Comparison of ENCODE assay signal across 14 cellular contexts in genomic region chr12:68771223-68771925, GRCh38.
"Had no signal": no experiment of that assay in that cellular context is flagged by ENCODE, and none has a peak within 500 bp of the region (broad histone marks: within the 10 kb centered on the region; RNA-seq: fewer than 3 reads in every experiment).

No MANE protein-coding gene starts in this region.

- H3K27ac Mint-ChIP-seq: activated CD8-positive, alpha-beta T cell treated with anti-CD3 and anti-CD28 coated beads, Interleukin-2, amount 10 ng/mL, durations not matched to agents 7 days and 5 days; activated T-helper 2 cell treated with anti-CD3 and anti-CD28 coated beads, Interferon-gamma antibody, Interleukin-2, Interleukin-4, amounts not matched to agents 10 μg/mL and 5 μg/mL and 100 μg/mL, durations not matched to agents 14 hours and 24 hours and 36 hours had no signal

- H3K9me3 Mint-ChIP-seq: activated naive CD4-positive, alpha-beta T cell treated with anti-CD3 and anti-CD28 coated beads, Interleukin-2, amount 10 ng/mL, durations not matched to agents 7 days and 5 days; activated T-helper 2 cell treated with anti-CD3 and anti-CD28 coated beads, Interferon-gamma antibody, Interleukin-2, Interleukin-4, amounts not matched to agents 10 μg/mL and 5 μg/mL and 100 μg/mL, durations not matched to agents 14 hours and 24 hours and 36 hours; effector memory CD8-positive, alpha-beta T cell had no signal

- H3K4me1 ChIP-seq: pancreas, stomach, uterus had no signal

- H3K4me3 Mint-ChIP-seq: activated CD8-positive, alpha-beta T cell treated with anti-CD3 and anti-CD28 coated beads, Interleukin-2, amount 10 ng/mL, durations not matched to agents 7 days and 5 days; activated naive CD4-positive, alpha-beta T cell treated with anti-CD3 and anti-CD28 coated beads, Interleukin-2, amount 10 ng/mL, durations not matched to agents 7 days and 5 days; effector memory CD8-positive, alpha-beta T cell had no signal

- H3K9me3 ChIP-seq: pancreas, stomach, thoracic aorta, uterus had no signal

- DNase-seq: activated CD4-positive, alpha-beta T cell treated with anti-CD3 and anti-CD28 coated beads for 4 hours; activated CD8-positive, alpha-beta T cell treated with anti-CD3 and anti-CD28 coated beads, Interleukin-2, amount 10 ng/mL, durations not matched to agents 7 days and 5 days; activated naive CD4-positive, alpha-beta T cell treated with anti-CD3 and anti-CD28 coated beads, Interleukin-2, amount 10 ng/mL, durations not matched to agents 7 days and 5 days; caudate nucleus; effector memory CD8-positive, alpha-beta T cell; hypothalamus; kidney glomerular epithelial cell; pancreas; stimulated activated CD4-positive, alpha-beta T cell treated with anti-CD3 and anti-CD28 coated beads, Interleukin-4, amount 100 ng/mL, for 24 hours; stomach; uterus; WERI-Rb-1 had no signal

- H3K36me3 ChIP-seq: thoracic aorta, uterus, WERI-Rb-1 had no signal

- H3K27ac ChIP-seq: pancreas, stomach, thoracic aorta, uterus, WERI-Rb-1 had no signal

- H3K27me3 ChIP-seq: pancreas, stomach, uterus had no signal

- H3K4me3 ChIP-seq: pancreas, stomach, thoracic aorta, uterus had no signal

- ATAC-seq: activated CD8-positive, alpha-beta T cell treated with anti-CD3 and anti-CD28 coated beads, Interleukin-2, amount 10 ng/mL, durations not matched to agents 7 days and 5 days; effector memory CD8-positive, alpha-beta T cell; pancreas had no signal

- H3K27me3 Mint-ChIP-seq: activated naive CD4-positive, alpha-beta T cell treated with anti-CD3 and anti-CD28 coated beads, Interleukin-2, amount 10 ng/mL, durations not matched to agents 7 days and 5 days; effector memory CD8-positive, alpha-beta T cell had no signal
